ENCODE assay signal across 22 cellular contexts in genomic region chr11:125088576-125089455, GRCh38. TPM values are rescaled to one million over a fixed set of nuclear protein-coding genes. Genes with fewer than 3 reads are reported as not detected.
DNase-seq lines count a peak whose midpoint lies in the region; ATAC-seq, FAIRE-seq and TF ChIP-seq lines count a peak whose summit lies in the region.
"Had no signal": no experiment of that assay in that cellular context is flagged by ENCODE, and none has a peak within 500 bp of the region (broad histone marks: within the 10 kb centered on the region; RNA-seq: fewer than 3 reads in every experiment).

No MANE protein-coding gene starts in this region.

- no peaks in the 10 kb centered on the region for H3K23me2 ChIP-seq in H1 (ENCODE audit: low read depth, low read length)

- 0 out of 4 replicates have a peak, but pooled peaks have one; percentile 2 to 8 for TF ChIP-seq RAD21 in H1 (IDR thresholded peaks at IDR 0.05 in 1 of 2, conservative IDR thresholded peaks at IDR 0.05 in 1 of 2; ENCODE audit: low read depth in 2 of 2, low read length in 2 of 2)

- no peak overlapping the region for H3K4ac ChIP-seq in H1 (replicated peaks; ENCODE audit: insufficient read length, low read depth, low read length)

- H3K4me1 ChIP-seq in breast epithelium = no peaks in the 10 kb centered on the region
- H3K4me1 ChIP-seq in H1 (replicated peaks in 1 of 4; ENCODE audit: control insufficient read depth in 3 of 4, insufficient read depth in 4 of 4, low read length in 3 of 4) = peaks cover 2 to 9% (median 5%) of the 10 kb centered on the region in 4 experiments
- H3K4me1 ChIP-seq in small intestine (ENCODE audit: control insufficient read depth in 2 of 2, insufficient read depth in 1 of 2, low read depth in 1 of 2, low read length in 1 of 2) = no peaks in the 10 kb centered on the region
- H3K4me1 ChIP-seq: A549 had no signal

- no peaks in the 10 kb centered on the region for H3K36me3 ChIP-seq in breast epithelium
- H3K36me3 ChIP-seq in H1 (ENCODE audit: control insufficient read depth in 2 of 4, insufficient read depth in 4 of 4, low read length in 3 of 4) = no peaks in the 10 kb centered on the region
- H3K36me3 ChIP-seq in small intestine (ENCODE audit: control insufficient read depth in 2 of 2, insufficient read depth in 2 of 2, low read length in 2 of 2) = peaks cover 0 to 7% of the 10 kb centered on the region in 2 donors

- in situ Hi-C loops in T47D (cut with HindIII; ENCODE audit: low pct_unique_long_range_greater_than_20kb, low sequenced_read_pairs) = no loop called here

- H2BK5ac ChIP-seq in H1 (ENCODE audit: low read depth, low read length) = no peak overlapping the region

- no peak overlapping the region for H3K27ac ChIP-seq in breast epithelium
- H3K27ac ChIP-seq in H1 (ENCODE audit: low read depth, low read length) = no peak overlapping the region
- H3K27ac ChIP-seq in small intestine (ENCODE audit: low read depth in 1 of 2, low read length in 1 of 2) = no peak overlapping the region
- H3K27ac ChIP-seq: A549, C4-2B, HL-60, PC-9 had no signal

- no peak overlapping the region for H3K14ac ChIP-seq in H1 (ENCODE audit: insufficient read length)

- DNase-seq in T47D (ENCODE audit: low read depth in 1 of 2, low spot score in 1 of 2) = peak; percentile 66 to 68
- DNase-seq in breast epithelium (ENCODE audit: low spot score in 2 of 2) = no peak
- no peak for DNase-seq in LNCaP clone FGC (ENCODE audit: low read depth)
- DNase-seq in H1 (ENCODE audit: low read depth in 1 of 2, low spot score in 2 of 2) = no peak
- DNase-seq in small intestine = peak; percentile 42
- DNase-seq in NCI-H2227 treated with DMSO at 0.1 percent for 48 hours (lab: John Stamatoyannopoulos, UW) = no peak
- no peak for DNase-seq in NCI-H1436 (lab: John Stamatoyannopoulos, UW)
- DNase-seq: COR-L47, GOT3, HFFc6, KG1, NCI-H1105, NCI-H187, NCI-H226, NCI-H526 treated with DMSO at 0.1 percent for 48 hours, PC-9, SHP77 treated with DMSO at 0.1 percent for 48 hours had no signal

- 81% methylated on average over 19 of the region's 20 CpGs; no CpG with 5 or more reads in 1 of the 2 experiments for WGBS in H1 (ENCODE audit: extremely low coverage in 1 of 2, insufficient coverage in 1 of 2, insufficient read length in 1 of 2, insufficient replicate concordance in 2 of 2, low coverage in 1 of 2, low lambda C conversion rate in 2 of 2, missing lambda C conversion rate in 1 of 2), 2 experiments
- WGBS in small intestine, 3 donors = 73 to 84% (median 80%) methylated on average over 20 of the region's 20 CpGs

- intact Hi-C loops in breast epithelium (cut with DNase I; ENCODE audit: low total_unique reads) = no loop called here

- H3K79me1 ChIP-seq in H1 (ENCODE audit: low read depth, low read length) = no peaks in the 10 kb centered on the region

- no peak for ATAC-seq in GM21737 (IDR thresholded peaks at IDR 0.05; ENCODE audit: unreplicated experiment)
- ATAC-seq: A549 had no signal

- no peaks in the 10 kb centered on the region for H3K9me3 ChIP-seq in breast epithelium
- no peaks in the 10 kb centered on the region for H3K9me3 ChIP-seq in H1 (ENCODE audit: insufficient read depth in 2 of 2, low read depth in 1 of 2, low read length in 1 of 2)
- H3K9me3 ChIP-seq in small intestine (ENCODE audit: control insufficient read depth, low read depth) = no peaks in the 10 kb centered on the region
- H3K9me3 ChIP-seq: A549 had no signal

- no peak overlapping the region for H4K8ac ChIP-seq in H1 (ENCODE audit: extremely low read depth, insufficient read depth, low read length)

- H3K4me3 ChIP-seq in breast epithelium (no peak overlapping the region), LNCaP clone FGC (ENCODE audit: low read depth, low read length) (no peak overlapping the region), H1 (ENCODE audit: extremely low read depth in 1 of 4, insufficient read depth in 2 of 4, low read depth in 3 of 4, low read length in 4 of 4) (no peak overlapping the region), small intestine (ENCODE audit: low read depth in 1 of 2, low read length in 2 of 2) (no peak overlapping the region)
- H3K4me3 ChIP-seq: A549, PC-9 had no signal

- H3K18ac ChIP-seq in H1 (ENCODE audit: extremely low read depth, low read length) = no peak overlapping the region

- no peak overlapping the region for H4K5ac ChIP-seq in H1 (ENCODE audit: insufficient read length, low read depth, low read length)

- TF ChIP-seq POLR2A in breast epithelium (IDR thresholded peaks at IDR 0.05) (no peak), H1 (IDR thresholded peaks at IDR 0.05; ENCODE audit: control extremely low read depth in 1 of 2, low read depth in 2 of 2, low read length in 2 of 2) (no peak)

- H2BK15ac ChIP-seq in H1 (ENCODE audit: low read length) = no peak overlapping the region

- TF ChIP-seq EP300 in H1 (IDR thresholded peaks at IDR 0.05; ENCODE audit: borderline replicate concordance in 1 of 2, low read depth in 2 of 2, low read length in 2 of 2) = no peak

- H2BK120ac ChIP-seq in H1 (replicated peaks; ENCODE audit: low read depth, low read length) = no peak overlapping the region

- H3K9ac ChIP-seq in H1 (replicated peaks in 1 of 4; ENCODE audit: extremely low read depth in 1 of 4, low read depth in 3 of 4, low read length in 3 of 4) = no peak overlapping the region

- H4K91ac ChIP-seq in H1 (replicated peaks; ENCODE audit: insufficient read length, low read length) = no peak overlapping the region

- POLR2A ChIA-PET in H1 (lab: Charles Lee; ENCODE audit: partially characterized antibody) = interaction anchor here (0.7 to 1.0 kb wide), 2 partner anchors 80 to 154 kb away, joined by 3 read pairs; no protein-coding TSS in a partner anchor

- H4K20me1 ChIP-seq in H1 (replicated peaks in 1 of 2; ENCODE audit: control insufficient read depth in 1 of 2, insufficient read depth in 2 of 2, low read length in 2 of 2) = no peaks in the 10 kb centered on the region

- FAIRE-seq in H1 (lab: Jason Lieb, UNC) (no peak), small intestine (lab: Jason Lieb, UNC) (no peak)
- FAIRE-seq: A549, G401.6 had no signal

- no peak overlapping the region for H3K23ac ChIP-seq in H1 (ENCODE audit: insufficient read length)

- TF ChIP-seq CTCF in breast epithelium (IDR thresholded peaks at IDR 0.05) (no peak), LNCaP clone FGC (IDR thresholded peaks at IDR 0.05; ENCODE audit: control insufficient read depth, extremely low read depth, insufficient read depth) (peak; percentile 47), H1 (IDR thresholded peaks at IDR 0.05; ENCODE audit: control extremely low read depth in 1 of 3, insufficient read depth in 1 of 3, low read depth in 1 of 3, low read length in 3 of 3) (no peak)

- CTCF ChIA-PET in H1 (lab: Charles Lee; ENCODE audit: partially characterized antibody) = interaction anchor here (1.2 to 29.4 kb wide), 16 partner anchors 13 to 364 kb away, joined by 3 to 486 read pairs (median 20); partner anchors contain the start of genes SLC37A2 and TMEM218

- no peaks in the 10 kb centered on the region for H3K79me2 ChIP-seq in H1 (ENCODE audit: control insufficient read depth in 1 of 2, insufficient read depth in 2 of 2, low read length in 2 of 2)

- H3K4me2 ChIP-seq in H1 (ENCODE audit: insufficient read depth in 1 of 2, low read depth in 2 of 2, low read length in 2 of 2) = no peak overlapping the region
- H3K4me2 ChIP-seq: A549, PC-9 had no signal

- H3K27me3 ChIP-seq in breast epithelium (peaks cover 0 to 3% of the 10 kb centered on the region in 2 donors), H1 (replicated peaks in 1 of 4; ENCODE audit: control insufficient read depth in 3 of 4, extremely low read depth in 1 of 4, insufficient read depth in 3 of 4, low read length in 3 of 4) (no peaks in the 10 kb centered on the region), small intestine (ENCODE audit: control insufficient read depth in 2 of 2, insufficient read depth in 2 of 2, low read length in 2 of 2) (no peaks in the 10 kb centered on the region)

- H3K56ac ChIP-seq in H1 (replicated peaks; ENCODE audit: insufficient read length, low read depth, low read length) = no peak overlapping the region

- H2AFZ ChIP-seq in H1 (ENCODE audit: low read length) = no peak overlapping the region
- H2AFZ ChIP-seq: PC-9 had no signal

- no peak overlapping the region for H2BK12ac ChIP-seq in H1 (ENCODE audit: low read depth, low read length)

- H2AK5ac ChIP-seq in H1 (ENCODE audit: low read depth, low read length) = no peak overlapping the region

- H2BK20ac ChIP-seq in H1 (ENCODE audit: low read length) = no peak overlapping the region

TF ChIP-seq in H1, 55 proteins besides CTCF, POLR2A, EP300 and RAD21 (continues in another document):
- TF ChIP-seq ZNF274 (IDR thresholded peaks at IDR 0.05; ENCODE audit: borderline replicate concordance, extremely low read depth, low read length) = no peak
- TF ChIP-seq GABPA (IDR thresholded peaks at IDR 0.05; ENCODE audit: borderline replicate concordance, insufficient read depth, low read length) = no peak
- TF ChIP-seq EGR1 (IDR thresholded peaks at IDR 0.05; ENCODE audit: borderline replicate concordance, low read depth, low read length) = no peak

RNA-seq across cellular contexts. Expression of gene TMEM218, which starts 22.6 kb away (rescaled TPM):
- total RNA-seq in breast epithelium = 10 to 100 TPM; 20.6 to 26.2 (median 22.4) TPM
- 17.0 and 17.3 TPM in 2 replicates for total RNA-seq in H1 (2021; fragmentation: NEBNext Ultra II Directional; extraction: Animal tissue kit (Norgen Biotek cat#: 25700))
- polyA plus RNA-seq in H1 (2011; rRNA removed) = 30.5 and 33.5 TPM in 2 replicates
- 29.4 TPM for polyA plus RNA-seq in H1 (2011; cell fraction: cytosol; rRNA removed)
- 15.6 TPM for polyA plus RNA-seq in H1 (2011; cell fraction: nucleus; rRNA removed)
- polyA plus RNA-seq in H1 (2012, experiment 1 of 2) = 16.9 to 20.3 TPM (median 18.0 TPM) in 4 replicates
- 13.3 TPM for polyA plus RNA-seq in H1 (2012, experiment 2 of 2)
- polyA plus RNA-seq in H1 (2013, experiment 1 of 2) = 13.5 TPM
- 15.3 TPM for polyA plus RNA-seq in H1 (2013, experiment 2 of 2)
- polyA minus RNA-seq in H1 (2011; rRNA and poly(A)+ RNA removed) = 11.7 and 14.4 TPM in 2 replicates
- 8.3 TPM for polyA minus RNA-seq in H1 (2011; cell fraction: cytosol; rRNA and poly(A)+ RNA removed)
- polyA minus RNA-seq in H1 (2011; cell fraction: nucleus; rRNA and poly(A)+ RNA removed) = 13.3 TPM
- polyA plus RNA-seq in small intestine = 10 to 100 TPM in 2 of 3 donors, 1 to 10 TPM in 1; 9.6 to 28.6 (median 10.5) TPM

RNA-seq across cellular contexts. Expression of gene SLC37A2, which starts 25.7 kb away (rescaled TPM):
- total RNA-seq in breast epithelium = 10 to 100 TPM in 2 of 3 donors, 1 to 10 TPM in 1; 3.9 to 38.9 (median 13.6) TPM
- total RNA-seq in H1 (2021; fragmentation: NEBNext Ultra II Directional; extraction: Animal tissue kit (Norgen Biotek cat#: 25700)) = 1.1 and 1.3 TPM in 2 replicates
- 1.9 and 2.0 TPM in 2 replicates for polyA plus RNA-seq in H1 (2011; rRNA removed)
- 2.3 TPM for polyA plus RNA-seq in H1 (2011; cell fraction: cytosol; rRNA removed)
- polyA plus RNA-seq in H1 (2011; cell fraction: nucleus; rRNA removed) = 5.3 TPM
- 1.4 to 1.9 TPM (median 1.7 TPM) in 4 replicates for polyA plus RNA-seq in H1 (2012, experiment 1 of 2)
- polyA plus RNA-seq in H1 (2012, experiment 2 of 2) = 0.96 TPM
- polyA plus RNA-seq in H1 (2013, experiment 1 of 2) = 0.95 TPM
- polyA plus RNA-seq in H1 (2013, experiment 2 of 2) = 0.75 TPM
- 2.1 and 3.3 TPM in 2 replicates for polyA minus RNA-seq in H1 (2011; rRNA and poly(A)+ RNA removed)
- 1.2 TPM for polyA minus RNA-seq in H1 (2011; cell fraction: cytosol; rRNA and poly(A)+ RNA removed)
- polyA minus RNA-seq in H1 (2011; cell fraction: nucleus; rRNA and poly(A)+ RNA removed) = 3.2 TPM
- polyA plus RNA-seq in small intestine = 10 to 100 TPM in 1 of 3 donors, 1 to 10 TPM in 2; 1.1 to 12.2 (median 9.1) TPM

Comparison
In these comparisons a context has a peak if more than half of its experiments do, and no peak if none do; other contexts are left out.
1. DNase-seq: peak in T47D (2 of 2) and small intestine (single experiment); none in breast epithelium (0 of 2), LNCaP clone FGC (single experiment), H1 (0 of 2), NCI-H2227 treated with DMSO at 0.1 percent for 48 hours (single experiment) and NCI-H1436 (single experiment).